In genomic region chr7:74655785-74656420, GRCh38 we compare ENCODE assay signal across 8 cellular contexts. TPM values are rescaled to one million over a fixed set of nuclear protein-coding genes. Genes with fewer than 3 reads are reported as not detected.
DNase-seq lines count a peak whose midpoint lies in the region; ATAC-seq, FAIRE-seq and TF ChIP-seq lines count a peak whose summit lies in the region.

No MANE protein-coding gene starts in this region.

- H3K4me2 ChIP-seq in A549, result peak overlapping the region; percentile 93

- H3K9me3 Mint-ChIP-seq in mesothelial cell of epicardium, result no peaks in the 10 kb centered on the region

- POLR2A ChIA-PET in A549 (lab: Yijun Ruan, JAX), result interaction anchor here (1.5 kb wide), 1 partner anchor 69 kb away, joined by 3 read pairs; no protein-coding TSS in a partner anchor
- POLR2A ChIA-PET in HEK293 (lab: Yijun Ruan, JAX), result no interaction called here

- CTCF ChIA-PET in A549 (lab: Yijun Ruan, JAX), result interaction anchor here (1.0 to 1.8 kb wide), 4 partner anchors 13 to 206 kb away, joined by 3 to 9 read pairs (median 4); no protein-coding TSS in a partner anchor
- CTCF ChIA-PET in HEK293 (lab: Yijun Ruan, JAX), result no interaction called here

- TF ChIP-seq CTCF in A549 (IDR thresholded peaks at IDR 0.05) (no peak; the same call in 2 of the 3 replicates), HEK293 (tag by site-specific recombination; IDR thresholded peaks at IDR 0.05) (no peak), astrocyte of the spinal cord (IDR thresholded peaks at IDR 0.05; ENCODE audit: low read depth, low read length) (no peak), mesothelial cell of epicardium (IDR thresholded peaks at IDR 0.05; ENCODE audit: unreplicated experiment) (no peak)

- no peak for TF ChIP-seq EP300 in A549 (IDR thresholded peaks at IDR 0.05)

- ATAC-seq in A549 (no peak), HG03039 (IDR thresholded peaks at IDR 0.05; ENCODE audit: unreplicated experiment) (no peak)

- 59% methylated on average over 20 of the region's 20 CpGs for WGBS in A549 (ENCODE audit: missing lambda C conversion rate)

- no peak for TF ChIP-seq POLR2A in A549 (IDR thresholded peaks at IDR 0.05; ENCODE audit: low read length)

- H3K36me3 Mint-ChIP-seq in mesothelial cell of epicardium, result peaks cover 1% of the 10 kb centered on the region

- peak overlapping the region; percentile 98 to 99 for H3K27ac ChIP-seq in A549
- H3K27ac ChIP-seq in HEK293 (ENCODE audit: extremely low read depth, low read depth, low read length), result peak overlapping the region; percentile 26; the same call in 1 of the 2 replicates

- TF ChIP-seq RAD21 in A549 (conservative IDR thresholded peaks at IDR 0.05 in 1 of 2, IDR thresholded peaks at IDR 0.05 in 1 of 2), result no peak

- H3K4me1 ChIP-seq in A549 (peaks cover 35% of the 10 kb centered on the region), HEK293 (ENCODE audit: control insufficient read depth, insufficient read depth, low read length) (peaks cover 6% of the 10 kb centered on the region)

- no peak for FAIRE-seq in A549 (lab: Jason Lieb, UNC)

- no peaks in the 10 kb centered on the region for H3K9me3 ChIP-seq in A549
- no peaks in the 10 kb centered on the region for H3K9me3 ChIP-seq in HEK293 (ENCODE audit: control insufficient read depth, insufficient read depth, low read depth, low read length)

- in situ Hi-C loops in astrocyte of the spinal cord (cut with HindIII; ENCODE audit: low sequenced_read_pairs), result no loop called here

- H3K27me3 Mint-ChIP-seq in mesothelial cell of epicardium (ENCODE audit: low read depth), result no peaks in the 10 kb centered on the region

- H3K4me3 ChIP-seq in A549 (peak overlapping the region; percentile 93), HEK293 (ENCODE audit: low read depth, low read length) (peak overlapping the region; percentile 85; the same call in 1 of the 2 replicates), astrocyte of the spinal cord (ENCODE audit: low read depth, low read length) (peak overlapping the region; percentile 66)

- no peaks in the 10 kb centered on the region; a peak in 1 of 3 replicates for H3K36me3 ChIP-seq in HEK293 (ENCODE audit: control insufficient read depth in 2 of 2, insufficient read depth in 1 of 2, low read length in 2 of 2)

- peaks cover 35% of the 10 kb centered on the region for H3K4me1 Mint-ChIP-seq in mesothelial cell of epicardium

- DNase-seq in A549 (ENCODE audit: low read depth in 1 of 2, low spot score in 1 of 2) (peak in 1 of 2 experiments; percentile 36), astrocyte of the spinal cord (ENCODE audit: low read depth, low spot score) (peak; percentile 37), mesothelial cell of epicardium (ENCODE audit: low spot score in 2 of 2, unreplicated experiment in 2 of 2) (no peak), 8988T (no peak), D341Med (ENCODE audit: low spot score) (no peak), HUDEP-2 (lab: John Stamatoyannopoulos, UW; ENCODE audit: unreplicated experiment in 76 of 76) (no peak)

- H3K4me3 Mint-ChIP-seq in mesothelial cell of epicardium, result peak overlapping the region; percentile 85

- H3K27ac Mint-ChIP-seq in mesothelial cell of epicardium, result peak overlapping the region; percentile 98

TF ChIP-seq in A549, 52 proteins besides CTCF, POLR2A, EP300 and RAD21 (continues in another document):
- TF ChIP-seq RARB (CRISPR knock-in tag; IDR thresholded peaks at IDR 0.05) (no peak), NPAS2 (CRISPR knock-in tag; IDR thresholded peaks at IDR 0.05; ENCODE audit: borderline replicate concordance) (no peak), HOXB13 (CRISPR knock-in tag; IDR thresholded peaks at IDR 0.05; ENCODE audit: low read depth) (no peak), RNF2 (IDR thresholded peaks at IDR 0.05; ENCODE audit: borderline replicate concordance, low read depth) (no peak), KDM5A (IDR thresholded peaks at IDR 0.05) (no peak), MAZ (IDR thresholded peaks at IDR 0.05; ENCODE audit: borderline replicate concordance, low read depth, low read length) (no peak), BHLHE40 (IDR thresholded peaks at IDR 0.05; ENCODE audit: low read depth, low read length) (no peak), CHD4 (IDR thresholded peaks at IDR 0.05; ENCODE audit: borderline replicate concordance) (no peak), RCOR1 (IDR thresholded peaks at IDR 0.05; ENCODE audit: low read depth, low read length) (no peak), EHF (CRISPR knock-in tag; IDR thresholded peaks at IDR 0.05) (no peak), ZC3H11A (IDR thresholded peaks at IDR 0.05) (no peak), MYC (IDR thresholded peaks at IDR 0.05; ENCODE audit: borderline replicate concordance, low read length) (no peak), ZNF302 (CRISPR knock-in tag; IDR thresholded peaks at IDR 0.05) (no peak), CEBPB (IDR thresholded peaks at IDR 0.05) (no peak)
- TF ChIP-seq, protein P1, sequence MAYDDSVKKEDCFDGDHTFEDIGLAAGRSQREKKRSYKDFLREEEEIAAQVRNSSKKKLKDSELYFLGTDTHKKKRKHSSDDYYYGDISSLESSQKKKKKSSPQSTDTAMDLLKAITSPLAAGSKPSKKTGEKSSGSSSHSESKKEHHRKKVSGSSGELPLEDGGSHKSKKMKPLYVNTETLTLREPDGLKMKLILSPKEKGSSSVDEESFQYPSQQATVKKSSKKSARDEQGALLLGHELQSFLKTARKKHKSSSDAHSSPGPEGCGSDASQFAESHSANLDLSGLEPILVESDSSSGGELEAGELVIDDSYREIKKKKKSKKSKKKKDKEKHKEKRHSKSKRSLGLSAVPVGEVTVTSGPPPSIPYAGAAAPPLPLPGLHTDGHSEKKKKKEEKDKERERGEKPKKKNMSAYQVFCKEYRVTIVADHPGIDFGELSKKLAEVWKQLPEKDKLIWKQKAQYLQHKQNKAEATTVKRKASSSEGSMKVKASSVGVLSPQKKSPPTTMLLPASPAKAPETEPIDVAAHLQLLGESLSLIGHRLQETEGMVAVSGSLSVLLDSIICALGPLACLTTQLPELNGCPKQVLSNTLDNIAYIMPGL (CRISPR knock-in tag; IDR thresholded peaks at IDR 0.05; ENCODE audit: borderline replicate concordance), result no peak
- TF ChIP-seq, protein P2, sequence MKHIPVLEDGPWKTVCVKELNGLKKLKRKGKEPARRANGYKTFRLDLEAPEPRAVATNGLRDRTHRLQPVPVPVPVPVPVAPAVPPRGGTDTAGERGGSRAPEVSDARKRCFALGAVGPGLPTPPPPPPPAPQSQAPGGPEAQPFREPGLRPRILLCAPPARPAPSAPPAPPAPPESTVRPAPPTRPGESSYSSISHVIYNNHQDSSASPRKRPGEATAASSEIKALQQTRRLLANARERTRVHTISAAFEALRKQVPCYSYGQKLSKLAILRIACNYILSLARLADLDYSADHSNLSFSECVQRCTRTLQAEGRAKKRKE (CRISPR knock-in tag; IDR thresholded peaks at IDR 0.05; ENCODE audit: low read depth), result no peak

TF ChIP-seq in HEK293, 187 proteins besides CTCF, POLR2A, EP300 and RAD21:
- TF ChIP-seq ZNF138 (tag by site-specific recombination; IDR thresholded peaks at IDR 0.05; ENCODE audit: borderline replicate concordance) (no peak), ZNF335 (tag by site-specific recombination; conservative IDR thresholded peaks at IDR 0.05) (peak; percentile 33; the same call in 1 of the 2 replicates), PRDM1 (tag by site-specific recombination; IDR thresholded peaks at IDR 0.05) (0 out of 2 replicates have a peak, but pooled peaks have one; percentile 4)
- TF ChIP-seq, protein P3, sequence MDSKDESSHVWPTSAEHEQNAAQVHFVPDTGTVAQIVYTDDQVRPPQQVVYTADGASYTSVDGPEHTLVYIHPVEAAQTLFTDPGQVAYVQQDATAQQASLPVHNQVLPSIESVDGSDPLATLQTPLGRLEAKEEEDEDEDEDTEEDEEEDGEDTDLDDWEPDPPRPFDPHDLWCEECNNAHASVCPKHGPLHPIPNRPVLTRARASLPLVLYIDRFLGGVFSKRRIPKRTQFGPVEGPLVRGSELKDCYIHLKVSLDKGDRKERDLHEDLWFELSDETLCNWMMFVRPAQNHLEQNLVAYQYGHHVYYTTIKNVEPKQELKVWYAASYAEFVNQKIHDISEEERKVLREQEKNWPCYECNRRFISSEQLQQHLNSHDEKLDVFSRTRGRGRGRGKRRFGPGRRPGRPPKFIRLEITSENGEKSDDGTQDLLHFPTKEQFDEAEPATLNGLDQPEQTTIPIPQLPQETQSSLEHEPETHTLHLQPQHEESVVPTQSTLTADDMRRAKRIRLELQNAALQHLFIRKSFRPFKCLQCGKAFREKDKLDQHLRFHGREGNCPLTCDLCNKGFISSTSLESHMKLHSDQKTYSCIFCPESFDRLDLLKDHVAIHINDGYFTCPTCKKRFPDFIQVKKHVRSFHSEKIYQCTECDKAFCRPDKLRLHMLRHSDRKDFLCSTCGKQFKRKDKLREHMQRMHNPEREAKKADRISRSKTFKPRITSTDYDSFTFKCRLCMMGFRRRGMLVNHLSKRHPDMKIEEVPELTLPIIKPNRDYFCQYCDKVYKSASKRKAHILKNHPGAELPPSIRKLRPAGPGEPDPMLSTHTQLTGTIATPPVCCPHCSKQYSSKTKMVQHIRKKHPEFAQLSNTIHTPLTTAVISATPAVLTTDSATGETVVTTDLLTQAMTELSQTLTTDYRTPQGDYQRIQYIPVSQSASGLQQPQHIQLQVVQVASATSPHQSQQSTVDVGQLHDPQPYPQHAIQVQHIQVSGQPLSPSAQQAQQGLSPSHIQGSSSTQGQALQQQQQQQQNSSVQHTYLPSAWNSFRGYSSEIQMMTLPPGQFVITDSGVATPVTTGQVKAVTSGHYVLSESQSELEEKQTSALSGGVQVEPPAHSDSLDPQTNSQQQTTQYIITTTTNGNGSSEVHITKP (tag by site-specific recombination; IDR thresholded peaks at IDR 0.05), result peak; percentile 58
TF ChIP-seq in HEK293: peak in this region for 3.

RNA-seq across cellular contexts. Expression of gene GTF2I, which starts 1.6 kb away (rescaled TPM):
- polyA plus RNA-seq in A549 (2011; rRNA removed), result 107 and 123 TPM in 2 replicates
- polyA plus RNA-seq in A549 (2012; cell fraction: cytosol; rRNA removed), result 59.9 and 87.3 TPM in 2 replicates
- 151 and 354 TPM in 2 replicates for polyA plus RNA-seq in A549 (2012; cell fraction: nucleus; rRNA removed)
- 141 to 146 TPM (median 144 TPM) in 3 replicates for polyA plus RNA-seq in A549 (2017; fragmentation: RNase III; extraction: RNeasy Plus Mini Kit Qiagen cat#74134 plus additional on column Dnase treatment)
- polyA minus RNA-seq in A549 (2011; rRNA and poly(A)+ RNA removed), result 43.0 and 56.8 TPM in 2 replicates
- total RNA-seq in mesothelial cell of epicardium, result 433 to 438 TPM (median 435 TPM) in 3 replicates
